Comparison of ENCODE assay signal across 8 cellular contexts in the genomic region with DNA sequence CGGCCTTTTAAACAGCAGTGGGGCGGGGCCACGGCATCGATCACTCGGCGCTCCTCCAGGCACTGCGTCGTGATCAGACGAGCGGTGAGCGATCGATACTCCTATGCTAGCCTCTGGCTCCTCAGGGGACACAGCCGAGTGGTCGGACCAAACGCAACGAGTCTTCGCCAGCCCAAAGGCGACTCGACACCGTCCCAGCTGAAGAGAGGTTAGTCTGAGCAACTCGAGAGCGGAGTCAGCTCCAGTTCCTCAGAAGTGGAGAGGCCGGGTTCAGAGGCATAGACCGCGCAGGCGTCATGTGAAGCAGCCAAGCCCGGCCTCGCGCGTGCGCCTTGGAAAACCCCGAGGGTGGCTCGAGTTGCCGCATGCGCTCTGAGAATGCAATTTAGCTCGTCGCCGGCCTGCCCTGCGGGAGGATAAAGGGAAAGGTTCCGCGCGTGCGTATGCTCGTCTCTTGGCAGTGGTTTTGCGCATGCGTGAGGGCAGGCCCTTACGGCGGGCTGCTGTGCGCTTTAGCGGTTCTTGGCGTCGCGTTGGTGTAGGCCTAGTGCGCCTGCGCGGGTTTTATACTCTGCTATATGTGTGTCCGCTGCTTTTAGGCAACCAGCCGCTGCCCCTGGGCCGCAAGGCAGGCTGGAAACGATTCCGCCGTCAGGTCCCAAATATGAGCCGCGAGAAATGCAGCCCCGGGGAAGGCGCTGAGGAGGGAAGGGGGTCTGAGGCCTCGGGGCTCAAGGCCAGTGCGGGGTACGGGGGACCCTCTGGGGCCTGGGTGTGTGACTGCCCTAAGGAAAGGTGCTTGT. TPM values are rescaled to one million over a fixed set of nuclear protein-coding genes. Genes with fewer than 3 reads are reported as not detected.
A peak's percentile ranks its signal among the peaks of the same experiment; 100 is the strongest.
DNase-seq lines count a peak whose midpoint lies in the region; ATAC-seq and TF ChIP-seq lines count a peak whose summit lies in the region.

A gene (plus strand): TSS at position 98 of the 803 bp plus-strand sequence. CDS start 6,598 bp downstream, outside the sequence.

- peaks cover 0 to 2% (median 0%) of the 10 kb centered on the region in 3 donors for H3K27me3 Mint-ChIP-seq in CD14-positive monocyte (ENCODE audit: low read depth in 3 of 3)

- WGBS in right lobe of liver (ENCODE audit: insufficient coverage, low coverage, low lambda C conversion rate, missing lambda C conversion rate): under 1% methylated on average over 18 of the region's 69 CpGs

- H3K4me3 Mint-ChIP-seq in CD14-positive monocyte: peak within 1 kb of the TSS; percentile 90 to 98

- H3K36me3 ChIP-seq in right lobe of liver: no peaks in the 10 kb centered on the region

- TF ChIP-seq CTCF in CD14-positive monocyte (IDR thresholded peaks at IDR 0.05): no peak
- peak in 14 of 56 donors; percentile 1 to 40 (median 16) for TF ChIP-seq CTCF in dorsolateral prefrontal cortex (IDR thresholded peaks at IDR 0.05 in 54 of 56, conservative IDR thresholded peaks at IDR 0.05 in 2 of 56; ENCODE audit: low read depth in 1 of 56, partially characterized antibody in 56 of 56)
- no peak for TF ChIP-seq CTCF in right lobe of liver (IDR thresholded peaks at IDR 0.05)

- H3K4me3 ChIP-seq in dorsolateral prefrontal cortex (peak within 1 kb of the TSS; percentile 68 to 100 (median 93)), right lobe of liver (peak within 1 kb of the TSS; percentile 58 to 85 (median 67))

- DNase-seq in CD14-positive monocyte (ENCODE audit: low spot score) (peak; percentile 100), NCI-H82 (lab: John Stamatoyannopoulos, UW) (peak; percentile 100), dorsolateral prefrontal cortex (peak; percentile 96 to 99 (median 98)), right lobe of liver (peak; percentile 99 to 100 (median 100))
- DNase-seq in activated CD4-positive, alpha-beta T cell treated with anti-CD3 and anti-CD28 coated beads, Interleukin-2, amount 50 U/mL, for 48 hours: peak; percentile 99
- DNase-seq in stimulated activated CD4-positive, alpha-beta T cell treated with anti-CD3 and anti-CD28 coated beads, Interleukin-4, amount 100 ng/mL, for 4 hours: peak; percentile 98 to 100

- ATAC-seq in GM19397 (IDR thresholded peaks at IDR 0.05; ENCODE audit: unreplicated experiment): peak; percentile 91
- ATAC-seq in HG03571 (IDR thresholded peaks at IDR 0.05; ENCODE audit: unreplicated experiment): peak; percentile 79
- ATAC-seq in right lobe of liver: peak; percentile 84 to 93 (median 91)

- H3K9me3 ChIP-seq in right lobe of liver: no peaks in the 10 kb centered on the region

- peak within 1 kb of the TSS; percentile 99 to 100 (median 99) for H3K27ac Mint-ChIP-seq in CD14-positive monocyte

- intact Hi-C loops in CD14-positive monocyte (cut with micrococcal nuclease): loop anchor here in 1 of 2 donors (10.0 kb wide), 1 partner anchor 341 kb away; a partner anchor contains a TSS
- intact Hi-C loops in dorsolateral prefrontal cortex (cut with DNase I): loop anchor here (1.0 to 10.0 kb wide), 4 partner anchors 34 to 1011 kb away; a partner anchor contains a TSS
- intact Hi-C loops in right lobe of liver (cut with DNase I): no loop called here

- H3K4me1 ChIP-seq in right lobe of liver: peaks cover 0 to 35% (median 14%) of the 10 kb centered on the region in 4 donors

- peaks cover 35% of the 10 kb centered on the region for H3K4me1 Mint-ChIP-seq in CD14-positive monocyte

- H3K27me3 ChIP-seq in dorsolateral prefrontal cortex: no peaks in the 10 kb centered on the region
- no peaks in the 10 kb centered on the region for H3K27me3 ChIP-seq in right lobe of liver

- peaks cover 0 to 10% of the 10 kb centered on the region in 2 donors for H3K36me3 Mint-ChIP-seq in CD14-positive monocyte

- TF ChIP-seq POLR2A in right lobe of liver (IDR thresholded peaks at IDR 0.05): peak; percentile 89

- H3K9me3 Mint-ChIP-seq in CD14-positive monocyte: no peaks in the 10 kb centered on the region

- H3K27ac ChIP-seq in dorsolateral prefrontal cortex (peak within 1 kb of the TSS; percentile 92 to 100 (median 99)), right lobe of liver (peak within 1 kb of the TSS; percentile 95 to 97 (median 96))

RNA-seq across cellular contexts. Expression of the gene that starts here (rescaled TPM):
- polyA plus RNA-seq in CD14-positive monocyte: 1 to 10 TPM in 1 of 2 donors, under 1 TPM in 1; 0.40 to 1.5 TPM
- 10 to 100 TPM in 117 of 120 experiments, 1 to 10 TPM in 3; 8.7 to 25.5 (median 15.1) TPM for total RNA-seq in dorsolateral prefrontal cortex
- 100 to 1,000 TPM in 1 of 6 experiments, 10 to 100 TPM in 5; 11.2 to 153 (median 66.7) TPM for total RNA-seq in right lobe of liver

Comparison
In these comparisons a context has a peak if more than half of its experiments do, and no peak if none do; other contexts are left out.
1. Peak in every context shown above with its lines: DNase-seq, ATAC-seq, H3K4me3 ChIP-seq and H3K27ac ChIP-seq.
2. intact Hi-C loops: an anchor here in dorsolateral prefrontal cortex (1.0 to 10.0 kb wide); none called in right lobe of liver.